10 cellular contexts compared by ENCODE assay signal in the genomic region with DNA sequence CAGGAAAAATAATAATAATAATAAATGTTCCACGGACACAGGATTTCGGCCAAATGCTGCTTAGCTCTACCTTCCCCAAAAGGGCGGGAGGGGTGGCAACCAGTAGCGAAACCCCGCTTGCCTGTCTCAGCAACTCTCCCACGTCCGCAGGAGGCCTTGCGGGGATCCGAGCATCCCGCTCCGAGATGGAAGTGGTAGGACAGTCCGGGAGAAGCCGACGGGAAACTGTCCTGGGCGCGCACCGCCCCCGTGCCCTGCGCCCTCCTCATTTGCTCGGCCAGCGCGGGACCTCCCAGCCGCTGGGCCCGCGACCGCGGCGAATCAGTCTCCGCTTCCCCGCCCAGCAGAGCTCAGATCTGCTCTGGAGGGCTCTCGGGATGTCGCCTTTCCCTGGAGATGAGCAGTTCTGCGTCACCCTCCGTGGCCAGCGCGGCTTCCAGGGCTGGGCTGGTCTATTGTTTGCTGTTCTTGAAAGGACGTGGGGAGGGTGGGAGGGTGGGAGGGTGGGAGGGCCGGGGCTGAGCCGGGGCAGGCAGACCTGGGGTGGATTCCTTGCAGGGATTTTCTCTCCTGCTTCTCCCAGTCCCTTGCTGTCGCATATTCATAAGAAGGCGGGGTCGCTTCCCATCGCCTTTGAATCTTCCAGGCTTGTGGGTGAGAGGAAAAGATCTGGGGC.
A peak's percentile ranks its signal among the peaks of the same experiment; 100 is the strongest.
DNase-seq lines count a peak whose midpoint lies in the region; ATAC-seq lines count a peak whose summit lies in the region.
"Had no signal": no experiment of that assay in that cellular context is flagged by ENCODE, and none has a peak within 500 bp of the region (broad histone marks: within the 10 kb centered on the region; RNA-seq: fewer than 3 reads in every experiment).

No MANE protein-coding gene starts in this region.

- H3K27me3 Mint-ChIP-seq in activated naive CD4-positive, alpha-beta T cell treated with anti-CD3 and anti-CD28 coated beads, Interleukin-2, amount 10 ng/mL, durations not matched to agents 7 days and 5 days: peaks cover 68% of the 10 kb centered on the region

- no peaks in the 10 kb centered on the region for H3K36me3 Mint-ChIP-seq in activated naive CD4-positive, alpha-beta T cell treated with anti-CD3 and anti-CD28 coated beads, Interleukin-2, amount 10 ng/mL, durations not matched to agents 7 days and 5 days

- H3K9me3 Mint-ChIP-seq in activated naive CD4-positive, alpha-beta T cell treated with anti-CD3 and anti-CD28 coated beads, Interleukin-2, amount 10 ng/mL, durations not matched to agents 7 days and 5 days: no peaks in the 10 kb centered on the region
- H3K9me3 Mint-ChIP-seq: central memory CD8-positive, alpha-beta T cell had no signal

- peaks cover 21 to 27% of the 10 kb centered on the region in 2 donors for H3K27me3 ChIP-seq in stomach smooth muscle (ENCODE audit: control insufficient read depth in 1 of 2, insufficient read depth in 2 of 2, low read length in 2 of 2)
- peaks cover 6% of the 10 kb centered on the region for H3K27me3 ChIP-seq in effector memory CD4-positive, alpha-beta T cell (replicated peaks; ENCODE audit: control insufficient read depth, insufficient read depth, low read length, poor library complexity, severe bottlenecking)

- no peaks in the 10 kb centered on the region for H3K4me1 Mint-ChIP-seq in activated naive CD4-positive, alpha-beta T cell treated with anti-CD3 and anti-CD28 coated beads, Interleukin-2, amount 10 ng/mL, durations not matched to agents 7 days and 5 days
- H3K4me1 Mint-ChIP-seq: central memory CD8-positive, alpha-beta T cell had no signal

- peaks cover 0 to 2% of the 10 kb centered on the region in 2 donors for H3K9me3 ChIP-seq in stomach smooth muscle (ENCODE audit: control insufficient read depth in 2 of 2, low read length in 2 of 2)
- H3K9me3 ChIP-seq in effector memory CD4-positive, alpha-beta T cell (ENCODE audit: control insufficient read depth, low read length): no peaks in the 10 kb centered on the region

- peak; percentile 59 for DNase-seq in DMS 273 (lab: John Stamatoyannopoulos, UW; ENCODE audit: unreplicated experiment)
- no peak for DNase-seq in DMS 273 treated with DMSO at 0.1 percent for 48 hours (lab: John Stamatoyannopoulos, UW)
- peak; percentile 9 for DNase-seq in amniotic epithelial cell (ENCODE audit: low read depth)
- peak; percentile 73 for DNase-seq in iPS-NIHi11 (ENCODE audit: low spot score)
- DNase-seq in effector memory CD4-positive, alpha-beta T cell: no peak
- DNase-seq in activated naive CD4-positive, alpha-beta T cell treated with anti-CD3 and anti-CD28 coated beads, Interleukin-2, amount 10 ng/mL, durations not matched to agents 7 days and 5 days: no peak

- no peaks in the 10 kb centered on the region for H3K4me1 ChIP-seq in stomach smooth muscle (ENCODE audit: control insufficient read depth, insufficient read depth, low read length)
- no peaks in the 10 kb centered on the region for H3K4me1 ChIP-seq in effector memory CD4-positive, alpha-beta T cell (ENCODE audit: control insufficient read depth, insufficient read depth, low read length, poor library complexity, severe bottlenecking)

- H3K27ac Mint-ChIP-seq in activated naive CD4-positive, alpha-beta T cell treated with anti-CD3 and anti-CD28 coated beads, Interleukin-2, amount 10 ng/mL, durations not matched to agents 7 days and 5 days: no peak overlapping the region

- peak overlapping the region in 1 of 2 donors; percentile 22 for H3K9ac ChIP-seq in stomach smooth muscle (ENCODE audit: low read length in 2 of 2)

- no peak overlapping the region for H3K4me3 Mint-ChIP-seq in activated naive CD4-positive, alpha-beta T cell treated with anti-CD3 and anti-CD28 coated beads, Interleukin-2, amount 10 ng/mL, durations not matched to agents 7 days and 5 days
- H3K4me3 Mint-ChIP-seq: central memory CD8-positive, alpha-beta T cell had no signal

- H3K27ac ChIP-seq in stomach smooth muscle (ENCODE audit: low read length): no peak overlapping the region
- no peak overlapping the region for H3K27ac ChIP-seq in effector memory CD4-positive, alpha-beta T cell (ENCODE audit: insufficient read depth, low read length, poor library complexity, severe bottlenecking)
- H3K27ac ChIP-seq: 22Rv1 had no signal

- CTCF ChIA-PET in activated naive CD4-positive, alpha-beta T cell treated with anti-CD3 and anti-CD28 coated beads, Interleukin-2, amount 10 ng/mL, durations not matched to agents 7 days and 5 days (lab: Charles Lee): interaction anchor here (0.5 kb wide), 1 partner anchor 34 kb away, joined by 3 read pairs; no protein-coding TSS in a partner anchor

- H3K36me3 ChIP-seq in stomach smooth muscle (ENCODE audit: control insufficient read depth in 2 of 2, insufficient read depth in 2 of 2, low read length in 2 of 2): no peaks in the 10 kb centered on the region
- no peaks in the 10 kb centered on the region for H3K36me3 ChIP-seq in effector memory CD4-positive, alpha-beta T cell (ENCODE audit: control insufficient read depth, insufficient read depth, low read length)

- ATAC-seq in HG02981 (IDR thresholded peaks at IDR 0.05; ENCODE audit: unreplicated experiment): no peak

- H3K4me3 ChIP-seq in stomach smooth muscle (ENCODE audit: low read length in 2 of 2): peak overlapping the region; percentile 57 to 71
- no peak overlapping the region for H3K4me3 ChIP-seq in effector memory CD4-positive, alpha-beta T cell (ENCODE audit: insufficient read depth, low read depth, low read length, poor library complexity, severe bottlenecking)

Comparison
In these comparisons a context has a peak if more than half of its experiments do, and no peak if none do; other contexts are left out.
1. DNase-seq: peak in DMS 273 (single experiment), amniotic epithelial cell (single experiment) and iPS-NIHi11 (single experiment); none in DMS 273 treated with DMSO at 0.1 percent for 48 hours (single experiment), effector memory CD4-positive, alpha-beta T cell (0 of 3) and activated naive CD4-positive, alpha-beta T cell treated with anti-CD3 and anti-CD28 coated beads, Interleukin-2, amount 10 ng/mL, durations not matched to agents 7 days and 5 days (single experiment).